1 cellular context compared by ENCODE assay signal in the genomic region with DNA sequence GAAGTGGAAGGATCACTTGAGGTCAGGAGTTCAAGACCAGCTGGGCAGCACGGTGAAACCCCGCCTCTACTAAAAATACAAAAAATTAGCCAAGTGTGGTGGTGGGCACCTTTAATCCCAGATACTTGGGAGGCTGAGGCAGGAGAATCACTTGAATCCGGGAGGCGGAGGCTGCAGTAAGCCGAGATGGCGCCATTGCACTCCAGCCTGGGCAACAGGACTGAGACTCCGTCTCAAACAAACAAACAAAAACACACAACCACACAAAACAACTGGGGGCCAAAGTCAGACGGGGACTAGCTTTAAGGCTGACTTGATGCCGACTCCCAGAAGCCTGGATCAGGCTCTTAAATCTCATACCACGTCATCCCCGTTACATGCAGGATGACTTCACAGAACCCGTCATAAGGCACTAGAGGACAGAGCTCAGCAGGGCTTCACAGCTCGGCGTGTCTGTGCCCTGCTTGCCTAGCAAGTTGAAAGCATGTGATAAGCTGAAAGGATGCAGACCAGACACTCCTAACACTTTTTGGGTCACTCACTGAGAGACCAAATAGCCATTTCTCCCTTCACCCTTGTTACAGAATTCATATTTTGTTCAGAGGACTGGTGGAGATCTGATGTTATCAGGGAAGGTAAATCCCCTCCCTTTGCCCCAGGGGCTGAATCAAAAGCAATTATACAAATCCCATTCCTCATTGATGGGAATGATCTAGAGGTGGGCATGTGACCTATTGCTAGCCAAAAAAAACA.
A peak's percentile ranks its signal among the peaks of the same experiment; 100 is the strongest.
TF ChIP-seq lines count a peak whose summit lies in the region.

No MANE protein-coding gene starts in this region.

TF ChIP-seq in K562, 482 proteins besides CTCF, POLR2A, EP300 and RAD21 (continues in another document):
- TF ChIP-seq ZFP30 (CRISPR knock-in tag; IDR thresholded peaks at IDR 0.05; ENCODE audit: borderline replicate concordance) (no peak), ETV6 (IDR thresholded peaks at IDR 0.05; ENCODE audit: borderline replicate concordance in 1 of 2, low read depth in 2 of 2, low read length in 1 of 2) (no peak), ETV6 (CRISPR knock-in tag; IDR thresholded peaks at IDR 0.05; ENCODE audit: borderline replicate concordance) (no peak), OTX1 (CRISPR knock-in tag; IDR thresholded peaks at IDR 0.05) (0 out of 2 replicates have a peak, but pooled peaks have one; percentile 9), KHSRP (IDR thresholded peaks at IDR 0.05) (peak; percentile 76; the same call in 1 of the 2 replicates), MCM2 (IDR thresholded peaks at IDR 0.05; ENCODE audit: low read depth) (no peak), GMEB1 (CRISPR knock-in tag; IDR thresholded peaks at IDR 0.05) (0 out of 2 replicates have a peak, but pooled peaks have one; percentile 3), MAFG (tag; conservative IDR thresholded peaks at IDR 0.05) (peak; percentile 33; the same call in 1 of the 2 replicates), BCOR (IDR thresholded peaks at IDR 0.05) (peak; percentile 17; the same call in 1 of the 2 replicates), SMAD4 (CRISPR knock-in tag; conservative IDR thresholded peaks at IDR 0.05) (peak; percentile 88), ZNF197 (CRISPR knock-in tag; IDR thresholded peaks at IDR 0.05; ENCODE audit: low read depth) (0 out of 2 replicates have a peak, but pooled peaks have one; percentile 37), MAZ (CRISPR knock-in tag; conservative IDR thresholded peaks at IDR 0.05 in 1 of 2, IDR thresholded peaks at IDR 0.05 in 1 of 2) (0 out of 4 replicates have a peak, but pooled peaks of 1 of the 2 experiments have one; percentile 19), MNT (conservative IDR thresholded peaks at IDR 0.05) (0 out of 4 replicates have a peak, but pooled peaks of 1 of the 2 experiments have one; percentile 25), TBL1XR1 (IDR thresholded peaks at IDR 0.05; ENCODE audit: low read length in 2 of 2) (peak in 1 of 2 experiments; percentile 72; a peak in 2 of 4 replicates), SOX6 (IDR thresholded peaks at IDR 0.05) (0 out of 2 replicates have a peak, but pooled peaks have one; percentile 27), NR3C1 (CRISPR knock-in tag; IDR thresholded peaks at IDR 0.05) (no peak), ZNF184 (CRISPR knock-in tag; IDR thresholded peaks at IDR 0.05) (no peak), CHAMP1 (IDR thresholded peaks at IDR 0.05) (0 out of 2 replicates have a peak, but pooled peaks have one; percentile 26), NRF1 (conservative IDR thresholded peaks at IDR 0.05 in 1 of 2, IDR thresholded peaks at IDR 0.05 in 1 of 2) (0 out of 4 replicates have a peak, but pooled peaks of 1 of the 2 experiments have one; percentile 9), POLR2H (tag; IDR thresholded peaks at IDR 0.05; ENCODE audit: low read depth) (0 out of 2 replicates have a peak, but pooled peaks have one; percentile 43), ZNF316 (IDR thresholded peaks at IDR 0.05) (peak; percentile 48; the same call in 1 of the 2 replicates), NFE2 (IDR thresholded peaks at IDR 0.05; ENCODE audit: low read depth) (peak; percentile 64), MCM5 (IDR thresholded peaks at IDR 0.05; ENCODE audit: low read depth) (no peak), TARDBP (IDR thresholded peaks at IDR 0.05) (peak; percentile 85; the same call in 1 of the 2 replicates), RCOR1 (IDR thresholded peaks at IDR 0.05; ENCODE audit: borderline replicate concordance in 1 of 2, low read depth in 2 of 2, low read length in 2 of 2) (peak in 1 of 2 experiments; percentile 61; a peak in 1 of 4 replicates), CREB1 (IDR thresholded peaks at IDR 0.05) (peak; percentile 94), CREB1 (CRISPR knock-in tag; IDR thresholded peaks at IDR 0.05) (peak; percentile 91), BACH1 (tag; IDR thresholded peaks at IDR 0.05) (peak; percentile 65; the same call in 1 of the 2 replicates)
- TF ChIP-seq, protein P1, sequence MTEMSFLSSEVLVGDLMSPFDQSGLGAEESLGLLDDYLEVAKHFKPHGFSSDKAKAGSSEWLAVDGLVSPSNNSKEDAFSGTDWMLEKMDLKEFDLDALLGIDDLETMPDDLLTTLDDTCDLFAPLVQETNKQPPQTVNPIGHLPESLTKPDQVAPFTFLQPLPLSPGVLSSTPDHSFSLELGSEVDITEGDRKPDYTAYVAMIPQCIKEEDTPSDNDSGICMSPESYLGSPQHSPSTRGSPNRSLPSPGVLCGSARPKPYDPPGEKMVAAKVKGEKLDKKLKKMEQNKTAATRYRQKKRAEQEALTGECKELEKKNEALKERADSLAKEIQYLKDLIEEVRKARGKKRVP (CRISPR knock-in tag; IDR thresholded peaks at IDR 0.05), result peak; percentile 30; the same call in 1 of the 2 replicates
- TF ChIP-seq, protein P2, sequence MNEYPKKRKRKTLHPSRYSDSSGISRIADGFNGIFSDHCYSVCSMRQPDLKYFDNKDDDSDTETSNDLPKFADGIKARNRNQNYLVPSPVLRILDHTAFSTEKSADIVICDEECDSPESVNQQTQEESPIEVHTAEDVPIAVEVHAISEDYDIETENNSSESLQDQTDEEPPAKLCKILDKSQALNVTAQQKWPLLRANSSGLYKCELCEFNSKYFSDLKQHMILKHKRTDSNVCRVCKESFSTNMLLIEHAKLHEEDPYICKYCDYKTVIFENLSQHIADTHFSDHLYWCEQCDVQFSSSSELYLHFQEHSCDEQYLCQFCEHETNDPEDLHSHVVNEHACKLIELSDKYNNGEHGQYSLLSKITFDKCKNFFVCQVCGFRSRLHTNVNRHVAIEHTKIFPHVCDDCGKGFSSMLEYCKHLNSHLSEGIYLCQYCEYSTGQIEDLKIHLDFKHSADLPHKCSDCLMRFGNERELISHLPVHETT (CRISPR knock-in tag; conservative IDR thresholded peaks at IDR 0.05 in 1 of 2, IDR thresholded peaks at IDR 0.05 in 1 of 2), result peak in 1 of 2 experiments; percentile 67; a peak in 1 of 4 replicates
- TF ChIP-seq, protein P3, sequence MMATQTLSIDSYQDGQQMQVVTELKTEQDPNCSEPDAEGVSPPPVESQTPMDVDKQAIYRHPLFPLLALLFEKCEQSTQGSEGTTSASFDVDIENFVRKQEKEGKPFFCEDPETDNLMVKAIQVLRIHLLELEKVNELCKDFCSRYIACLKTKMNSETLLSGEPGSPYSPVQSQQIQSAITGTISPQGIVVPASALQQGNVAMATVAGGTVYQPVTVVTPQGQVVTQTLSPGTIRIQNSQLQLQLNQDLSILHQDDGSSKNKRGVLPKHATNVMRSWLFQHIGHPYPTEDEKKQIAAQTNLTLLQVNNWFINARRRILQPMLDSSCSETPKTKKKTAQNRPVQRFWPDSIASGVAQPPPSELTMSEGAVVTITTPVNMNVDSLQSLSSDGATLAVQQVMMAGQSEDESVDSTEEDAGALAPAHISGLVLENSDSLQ (IDR thresholded peaks at IDR 0.05), result peak; percentile 41; the same call in 1 of the 2 replicates
- TF ChIP-seq, protein P4, sequence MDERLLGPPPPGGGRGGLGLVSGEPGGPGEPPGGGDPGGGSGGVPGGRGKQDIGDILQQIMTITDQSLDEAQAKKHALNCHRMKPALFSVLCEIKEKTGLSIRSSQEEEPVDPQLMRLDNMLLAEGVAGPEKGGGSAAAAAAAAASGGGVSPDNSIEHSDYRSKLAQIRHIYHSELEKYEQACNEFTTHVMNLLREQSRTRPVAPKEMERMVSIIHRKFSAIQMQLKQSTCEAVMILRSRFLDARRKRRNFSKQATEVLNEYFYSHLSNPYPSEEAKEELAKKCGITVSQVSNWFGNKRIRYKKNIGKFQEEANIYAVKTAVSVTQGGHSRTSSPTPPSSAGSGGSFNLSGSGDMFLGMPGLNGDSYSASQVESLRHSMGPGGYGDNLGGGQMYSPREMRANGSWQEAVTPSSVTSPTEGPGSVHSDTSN (CRISPR knock-in tag; IDR thresholded peaks at IDR 0.05; ENCODE audit: low read depth), result no peak
- TF ChIP-seq, protein P4 (tag; conservative IDR thresholded peaks at IDR 0.05; ENCODE audit: low read depth), result no peak
- TF ChIP-seq, protein P5, sequence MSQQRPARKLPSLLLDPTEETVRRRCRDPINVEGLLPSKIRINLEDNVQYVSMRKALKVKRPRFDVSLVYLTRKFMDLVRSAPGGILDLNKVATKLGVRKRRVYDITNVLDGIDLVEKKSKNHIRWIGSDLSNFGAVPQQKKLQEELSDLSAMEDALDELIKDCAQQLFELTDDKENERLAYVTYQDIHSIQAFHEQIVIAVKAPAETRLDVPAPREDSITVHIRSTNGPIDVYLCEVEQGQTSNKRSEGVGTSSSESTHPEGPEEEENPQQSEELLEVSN (IDR thresholded peaks at IDR 0.05; ENCODE audit: borderline replicate concordance in 1 of 2, extremely low read depth in 1 of 2, insufficient read depth in 1 of 2, insufficient read length in 1 of 2, low read depth in 1 of 2, low read length in 1 of 2, poor library complexity in 1 of 2, severe bottlenecking in 1 of 2), result peak in 1 of 2 experiments; percentile 56
- TF ChIP-seq, protein P6, sequence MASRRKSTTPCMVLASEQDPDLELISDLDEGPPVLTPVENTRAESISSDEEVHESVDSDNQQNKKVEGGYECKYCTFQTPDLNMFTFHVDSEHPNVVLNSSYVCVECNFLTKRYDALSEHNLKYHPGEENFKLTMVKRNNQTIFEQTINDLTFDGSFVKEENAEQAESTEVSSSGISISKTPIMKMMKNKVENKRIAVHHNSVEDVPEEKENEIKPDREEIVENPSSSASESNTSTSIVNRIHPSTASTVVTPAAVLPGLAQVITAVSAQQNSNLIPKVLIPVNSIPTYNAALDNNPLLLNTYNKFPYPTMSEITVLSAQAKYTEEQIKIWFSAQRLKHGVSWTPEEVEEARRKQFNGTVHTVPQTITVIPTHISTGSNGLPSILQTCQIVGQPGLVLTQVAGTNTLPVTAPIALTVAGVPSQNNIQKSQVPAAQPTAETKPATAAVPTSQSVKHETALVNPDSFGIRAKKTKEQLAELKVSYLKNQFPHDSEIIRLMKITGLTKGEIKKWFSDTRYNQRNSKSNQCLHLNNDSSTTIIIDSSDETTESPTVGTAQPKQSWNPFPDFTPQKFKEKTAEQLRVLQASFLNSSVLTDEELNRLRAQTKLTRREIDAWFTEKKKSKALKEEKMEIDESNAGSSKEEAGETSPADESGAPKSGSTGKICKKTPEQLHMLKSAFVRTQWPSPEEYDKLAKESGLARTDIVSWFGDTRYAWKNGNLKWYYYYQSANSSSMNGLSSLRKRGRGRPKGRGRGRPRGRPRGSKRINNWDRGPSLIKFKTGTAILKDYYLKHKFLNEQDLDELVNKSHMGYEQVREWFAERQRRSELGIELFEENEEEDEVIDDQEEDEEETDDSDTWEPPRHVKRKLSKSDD (conservative IDR thresholded peaks at IDR 0.05; ENCODE audit: low read length), result no peak
